Comparison of ENCODE assay signal across 8 cellular contexts in genomic region chr3:179149239-179149887, GRCh38. TPM values are rescaled to one million over a fixed set of nuclear protein-coding genes. Genes with fewer than 3 reads are reported as not detected.
A peak's percentile ranks its signal among the peaks of the same experiment; 100 is the strongest.
DNase-seq lines count a peak whose midpoint lies in the region; ATAC-seq and TF ChIP-seq lines count a peak whose summit lies in the region.

No MANE protein-coding gene starts in this region.

- CTCF ChIA-PET in SK-N-SH (lab: Yijun Ruan, JAX): interaction anchor here (0.8 to 5.1 kb wide), 7 partner anchors 10 to 171 kb away, joined by 3 to 42 read pairs (median 4); no protein-coding TSS in a partner anchor

- no peak for TF ChIP-seq EP300 in SK-N-SH (IDR thresholded peaks at IDR 0.05; ENCODE audit: borderline replicate concordance in 1 of 2, low read depth in 1 of 2, low read length in 1 of 2)

- no peaks in the 10 kb centered on the region for H3K9me3 ChIP-seq in SK-N-SH

- H3K9ac ChIP-seq in SK-N-SH: peak overlapping the region; percentile 90

- no peak for TF ChIP-seq RAD21 in SK-N-SH (IDR thresholded peaks at IDR 0.05; ENCODE audit: low read length)

- no peaks in the 10 kb centered on the region for H3K9me2 ChIP-seq in SK-N-SH

- peak overlapping the region; percentile 71 for H3K4me2 ChIP-seq in SK-N-SH

- H3K4me3 ChIP-seq in SK-N-SH (ENCODE audit: low read depth in 2 of 2, low read length in 1 of 2): peak overlapping the region; percentile 72 to 95

- no peak for TF ChIP-seq CTCF in SK-N-SH (IDR thresholded peaks at IDR 0.05)

- H4K20me1 ChIP-seq in SK-N-SH (ENCODE audit: insufficient read depth): peaks cover 30% of the 10 kb centered on the region

- peak overlapping the region; percentile 83 to 94 for H3K27ac ChIP-seq in SK-N-SH (ENCODE audit: low read depth in 2 of 2, low read length in 1 of 2)

- ATAC-seq in GM19023 (IDR thresholded peaks at IDR 0.05; ENCODE audit: unreplicated experiment): peak; percentile 2
- peak; percentile 23 for ATAC-seq in HG03565 (IDR thresholded peaks at IDR 0.05; ENCODE audit: unreplicated experiment)

- DNase-seq in AG20443 (ENCODE audit: low spot score) (peak; percentile 22), SK-N-SH (no peak), astrocyte of the hippocampus (ENCODE audit: low read depth, low spot score) (peak; percentile 58), iris pigment epithelial cell (ENCODE audit: low read depth) (peak; percentile 54), NCI-H774 (lab: John Stamatoyannopoulos, UW) (no peak)
- DNase-seq in stimulated activated CD4-positive, alpha-beta T cell treated with anti-CD3 and anti-CD28 coated beads, Interleukin-15, amount 100 ng/mL, for 24 hours: peak; percentile 51

- H3K36me3 ChIP-seq in SK-N-SH (replicated peaks in 1 of 2; ENCODE audit: control insufficient read depth in 1 of 2, insufficient read depth in 2 of 2, low read length in 1 of 2): no peaks in the 10 kb centered on the region

- peak overlapping the region; percentile 54 for H2AFZ ChIP-seq in SK-N-SH (ENCODE audit: low read depth)

- H3F3A ChIP-seq in SK-N-SH (replicated peaks; ENCODE audit: insufficient read depth): peaks cover 16% of the 10 kb centered on the region

- H3K27me3 ChIP-seq in SK-N-SH (ENCODE audit: insufficient read depth): no peaks in the 10 kb centered on the region

- peaks cover 56% of the 10 kb centered on the region for H3K79me2 ChIP-seq in SK-N-SH (ENCODE audit: insufficient read depth)

- H3K4me1 ChIP-seq in SK-N-SH (ENCODE audit: control insufficient read depth in 1 of 2, insufficient read depth in 2 of 2, low read depth in 1 of 2, low read length in 1 of 2): peaks cover 4 to 7% of the 10 kb centered on the region in 2 experiments; a peak in 3 of 4 replicates

- WGBS in SK-N-SH (ENCODE audit: low lambda C conversion rate): 4% methylated on average over 17 of the region's 17 CpGs

- POLR2A ChIA-PET in SK-N-SH (lab: Yijun Ruan, JAX): interaction anchor here (1.2 to 1.6 kb wide), 2 partner anchors 12 to 86 kb away, joined by 3 to 4 read pairs; no protein-coding TSS in a partner anchor

TF ChIP-seq in SK-N-SH, 30 proteins besides CTCF, POLR2A, EP300 and RAD21:
- TF ChIP-seq RXRA (IDR thresholded peaks at IDR 0.05; ENCODE audit: borderline replicate concordance, low read depth) (no peak), ZBTB33 (IDR thresholded peaks at IDR 0.05; ENCODE audit: borderline replicate concordance, low read depth) (no peak), RFX5 (IDR thresholded peaks at IDR 0.05; ENCODE audit: low read length) (no peak), PBX3 (IDR thresholded peaks at IDR 0.05) (no peak), TEAD4 (IDR thresholded peaks at IDR 0.05; ENCODE audit: borderline replicate concordance, insufficient read depth) (no peak), IRF3 (IDR thresholded peaks at IDR 0.05; ENCODE audit: low read depth, low read length) (no peak), CHD2 (IDR thresholded peaks at IDR 0.05; ENCODE audit: low read length, partially characterized antibody) (no peak), MXI1 (IDR thresholded peaks at IDR 0.05; ENCODE audit: low read depth, low read length) (peak; percentile 71), ELF1 (IDR thresholded peaks at IDR 0.05) (peak; percentile 55; the same call in 1 of the 2 replicates)

RNA-seq across cellular contexts. Expression of gene PIK3CA, which starts 1.2 kb away (rescaled TPM):
- 3.2 and 3.9 TPM in 2 replicates for polyA plus RNA-seq in SK-N-SH (2012; rRNA removed)
- polyA plus RNA-seq in SK-N-SH (2012; cell fraction: cytosol; rRNA removed): 5.3 and 5.7 TPM in 2 replicates
- polyA plus RNA-seq in SK-N-SH (2012; cell fraction: nucleus; rRNA removed): 1.9 and 5.8 TPM in 2 replicates

Comparison
In these comparisons a context has a peak if more than half of its experiments do, and no peak if none do; other contexts are left out.
1. DNase-seq: peak in AG20443 (single experiment), astrocyte of the hippocampus (single experiment), iris pigment epithelial cell (single experiment) and stimulated activated CD4-positive, alpha-beta T cell treated with anti-CD3 and anti-CD28 coated beads, Interleukin-15, amount 100 ng/mL, for 24 hours (single experiment); none in SK-N-SH (single experiment) and NCI-H774 (single experiment).